Comparison of ENCODE assay signal across 2 cellular contexts in genomic region chr9:136493567-136493971, GRCh38.
A peak's percentile ranks its signal among the peaks of the same experiment; 100 is the strongest.
TF ChIP-seq lines count a peak whose summit lies in the region.

No MANE protein-coding gene starts in this region.

TF ChIP-seq in HCT116, 20 proteins besides CTCF, POLR2A, EP300 and RAD21 (continued from another document):
- TF ChIP-seq CEBPB (IDR thresholded peaks at IDR 0.05; ENCODE audit: low read depth) (no peak), ATF3 (IDR thresholded peaks at IDR 0.05) (no peak), SP1 (IDR thresholded peaks at IDR 0.05; ENCODE audit: low read depth) (no peak), YY1 (IDR thresholded peaks at IDR 0.05; ENCODE audit: extremely low read depth, insufficient replicate concordance, low read depth, low read length) (no peak), ZNF274 (IDR thresholded peaks at IDR 0.05; ENCODE audit: low read depth, low read length) (no peak), ELF1 (IDR thresholded peaks at IDR 0.05; ENCODE audit: borderline replicate concordance, low read depth) (no peak), SRF (IDR thresholded peaks at IDR 0.05; ENCODE audit: low read depth) (no peak), EGR1 (IDR thresholded peaks at IDR 0.05; ENCODE audit: low read depth) (no peak), REST (IDR thresholded peaks at IDR 0.05; ENCODE audit: low read depth) (no peak), ZBTB33 (IDR thresholded peaks at IDR 0.05; ENCODE audit: extremely low read depth, insufficient replicate concordance, low read length) (no peak)

TF ChIP-seq in WTC11, 78 proteins besides CTCF, POLR2A, EP300 and RAD21 (continued from another document):
- no peak for TF ChIP-seq ERG (CRISPR knock-in tag; IDR thresholded peaks at IDR 0.05)
- TF ChIP-seq ETV6 (CRISPR knock-in tag; IDR thresholded peaks at IDR 0.05), result 0 out of 2 replicates have a peak, but pooled peaks have one; percentile 44
